21 cellular contexts compared by ENCODE assay signal in genomic region chr21:46545363-46545762, GRCh38. TPM values are rescaled to one million over a fixed set of nuclear protein-coding genes. Genes with fewer than 3 reads are reported as not detected.
DNase-seq lines count a peak whose midpoint lies in the region; ATAC-seq and TF ChIP-seq lines count a peak whose summit lies in the region.
"Had no signal": no experiment of that assay in that cellular context is flagged by ENCODE, and none has a peak within 500 bp of the region (broad histone marks: within the 10 kb centered on the region; RNA-seq: fewer than 3 reads in every experiment).

No MANE protein-coding gene starts in this region.

- H3K4me3 Mint-ChIP-seq in activated CD4-positive, alpha-beta T cell treated with anti-CD3 and anti-CD28 coated beads for 36 hours = no peak overlapping the region
- H3K4me3 Mint-ChIP-seq in endothelial cell (ENCODE audit: unreplicated experiment) = peak overlapping the region; percentile 14
- H3K4me3 Mint-ChIP-seq in glutamatergic neuron (ENCODE audit: unreplicated experiment) = no peak overlapping the region

- no peaks in the 10 kb centered on the region for H3K9me3 Mint-ChIP-seq in activated CD4-positive, alpha-beta T cell treated with anti-CD3 and anti-CD28 coated beads for 36 hours (ENCODE audit: low read depth)
- no peaks in the 10 kb centered on the region for H3K9me3 Mint-ChIP-seq in endothelial cell (ENCODE audit: unreplicated experiment)
- peaks cover 1% of the 10 kb centered on the region for H3K9me3 Mint-ChIP-seq in glutamatergic neuron (ENCODE audit: unreplicated experiment)

- CTCF ChIA-PET in activated CD4-positive, alpha-beta T cell treated with anti-CD3 and anti-CD28 coated beads for 36 hours (lab: Charles Lee) = no interaction called here
- CTCF ChIA-PET in HEK293 (lab: Yijun Ruan, JAX) = no interaction called here

- no peak overlapping the region for H3K27ac ChIP-seq in HEK293 (ENCODE audit: extremely low read depth, low read depth, low read length)
- H3K27ac ChIP-seq: parathyroid adenoma had no signal

- H3K4me1 ChIP-seq in HEK293 (ENCODE audit: control insufficient read depth, insufficient read depth, low read length) = no peaks in the 10 kb centered on the region
- H3K4me1 ChIP-seq: HAP-1, parathyroid adenoma had no signal

- no peaks in the 10 kb centered on the region for H3K9me3 ChIP-seq in HEK293 (ENCODE audit: control insufficient read depth, insufficient read depth, low read depth, low read length)
- H3K9me3 ChIP-seq: HAP-1 had no signal

- DNase-seq in activated CD4-positive, alpha-beta T cell treated with anti-CD3 and anti-CD28 coated beads for 36 hours = no peak
- DNase-seq in activated CD4-positive, alpha-beta T cell treated with anti-CD3 and anti-CD28 coated beads for 48 hours = no peak
- DNase-seq in endothelial cell (ENCODE audit: low spot score) (no peak), sciatic nerve (ENCODE audit: low spot score) (peak; percentile 32), OCI-M1 (lab: John Stamatoyannopoulos, UW) (no peak), glutamatergic neuron (no peak), CD1c-positive myeloid dendritic cell (ENCODE audit: extremely low spot score) (no peak)
- DNase-seq: activated CD4-positive, CD25-positive, alpha-beta regulatory T cell treated with anti-CD3 and anti-CD28 coated beads, Interleukin-2, amount 50 U/mL, for 72 hours; activated naive CD4-positive, alpha-beta T cell treated with anti-CD3 and anti-CD28 coated beads, Interleukin-2, amount 50 U/mL, for 16 hours; hippocampal formation; kidney glomerular epithelial cell; NCI-H1436 treated with DMSO at 0.1 percent for 48 hours; NCI-H69; trophoblast cell had no signal

- TF ChIP-seq CTCF in HEK293 (tag by site-specific recombination; IDR thresholded peaks at IDR 0.05) (no peak), endothelial cell (IDR thresholded peaks at IDR 0.05; ENCODE audit: unreplicated experiment) (no peak), glutamatergic neuron (IDR thresholded peaks at IDR 0.05; ENCODE audit: partially characterized antibody, unreplicated experiment) (no peak)

- H3K4me1 Mint-ChIP-seq in activated CD4-positive, alpha-beta T cell treated with anti-CD3 and anti-CD28 coated beads for 36 hours = peaks cover 44% of the 10 kb centered on the region
- peaks cover 5% of the 10 kb centered on the region for H3K4me1 Mint-ChIP-seq in endothelial cell (ENCODE audit: unreplicated experiment)
- H3K4me1 Mint-ChIP-seq in glutamatergic neuron (ENCODE audit: low read depth, unreplicated experiment) = peaks cover 4% of the 10 kb centered on the region

- peaks cover 12 to 79% of the 10 kb centered on the region in 2 experiments for H3K36me3 ChIP-seq in HEK293 (ENCODE audit: control insufficient read depth in 2 of 2, insufficient read depth in 1 of 2, low read length in 2 of 2)

- H3K27ac Mint-ChIP-seq in activated CD4-positive, alpha-beta T cell treated with anti-CD3 and anti-CD28 coated beads for 36 hours = peak overlapping the region; percentile 81
- H3K27ac Mint-ChIP-seq in endothelial cell (ENCODE audit: unreplicated experiment) (no peak overlapping the region), glutamatergic neuron (ENCODE audit: unreplicated experiment) (no peak overlapping the region)

- POLR2A ChIA-PET in activated CD4-positive, alpha-beta T cell treated with anti-CD3 and anti-CD28 coated beads for 36 hours (lab: Charles Lee) = no interaction called here
- POLR2A ChIA-PET in HEK293 (lab: Yijun Ruan, JAX) = no interaction called here

- ATAC-seq in activated CD4-positive, alpha-beta T cell treated with anti-CD3 and anti-CD28 coated beads for 36 hours = no peak
- no peak for ATAC-seq in sciatic nerve

- H3K36me3 Mint-ChIP-seq in activated CD4-positive, alpha-beta T cell treated with anti-CD3 and anti-CD28 coated beads for 36 hours (ENCODE audit: low read depth) = peaks cover 45% of the 10 kb centered on the region
- peaks cover 68% of the 10 kb centered on the region for H3K36me3 Mint-ChIP-seq in endothelial cell (ENCODE audit: low read depth, unreplicated experiment)
- H3K36me3 Mint-ChIP-seq in glutamatergic neuron (ENCODE audit: unreplicated experiment) = peaks cover 6% of the 10 kb centered on the region

- no peaks in the 10 kb centered on the region for H3K27me3 Mint-ChIP-seq in activated CD4-positive, alpha-beta T cell treated with anti-CD3 and anti-CD28 coated beads for 36 hours
- peaks cover 6% of the 10 kb centered on the region for H3K27me3 Mint-ChIP-seq in endothelial cell (ENCODE audit: unreplicated experiment)
- no peaks in the 10 kb centered on the region for H3K27me3 Mint-ChIP-seq in glutamatergic neuron (ENCODE audit: unreplicated experiment)

- no peak overlapping the region for H3K4me3 ChIP-seq in HEK293 (ENCODE audit: low read depth, low read length)
- H3K4me3 ChIP-seq: HAP-1 had no signal

- intact Hi-C loops in activated CD4-positive, alpha-beta T cell treated with anti-CD3 and anti-CD28 coated beads for 36 hours (cut with DNase I, micrococcal nuclease) = no loop called here
- intact Hi-C loops in sciatic nerve (cut with DNase I) = no loop called here

TF ChIP-seq in HEK293, 187 proteins besides CTCF, POLR2A, EP300 and RAD21 (continues in another document):
- TF ChIP-seq ZNF514 (tag by site-specific recombination; IDR thresholded peaks at IDR 0.05) (no peak), ZNF132 (tag by site-specific recombination; IDR thresholded peaks at IDR 0.05; ENCODE audit: borderline replicate concordance) (no peak), ZFHX2 (tag by site-specific recombination; conservative IDR thresholded peaks at IDR 0.05) (peak; percentile 52; the same call in 1 of the 2 replicates), ZNF701 (tag by site-specific recombination; IDR thresholded peaks at IDR 0.05) (no peak), ZNF837 (tag by site-specific recombination; IDR thresholded peaks at IDR 0.05) (no peak), ELK4 (IDR thresholded peaks at IDR 0.05; ENCODE audit: borderline replicate concordance, low read depth, low read length) (no peak), ZSCAN18 (tag by site-specific recombination; IDR thresholded peaks at IDR 0.05) (no peak), KLF17 (tag by site-specific recombination; IDR thresholded peaks at IDR 0.05) (no peak), ZNF704 (tag by site-specific recombination; IDR thresholded peaks at IDR 0.05) (no peak), ZNF366 (tag by site-specific recombination; conservative IDR thresholded peaks at IDR 0.05) (no peak), ZNF311 (tag by site-specific recombination; IDR thresholded peaks at IDR 0.05; ENCODE audit: borderline replicate concordance) (no peak), EGR2 (tag by site-specific recombination; IDR thresholded peaks at IDR 0.05; ENCODE audit: low read depth) (peak; percentile 63), TCF7L2 (IDR thresholded peaks at IDR 0.05; ENCODE audit: borderline replicate concordance, low read depth, low read length) (no peak), WT1 (tag by site-specific recombination; IDR thresholded peaks at IDR 0.05) (no peak), HOXA7 (CRISPR knock-in tag; IDR thresholded peaks at IDR 0.05; ENCODE audit: borderline replicate concordance) (no peak), MYNN (tag by site-specific recombination; IDR thresholded peaks at IDR 0.05; ENCODE audit: borderline replicate concordance) (no peak)

RNA-seq across cellular contexts. Expression of gene S100B, which starts 59.5 kb away (rescaled TPM):
- total RNA-seq in activated CD4-positive, alpha-beta T cell treated with anti-CD3 and anti-CD28 coated beads for 36 hours = not detected
- 0.54 TPM for total RNA-seq in endothelial cell (ENCODE audit: unreplicated experiment)
- 1,180 TPM for total RNA-seq in sciatic nerve
- not detected for total RNA-seq in glutamatergic neuron (ENCODE audit: unreplicated experiment)
- total RNA-seq: A172; chondrocyte; M059J; T-helper 2 cell treated with Interferon-gamma antibody and Interleukin-4, amounts not matched to agents 100 ng/mL and 5 ng/mL, for 36 hours had no signal

Comparison
In these comparisons a context has a peak if more than half of its experiments do, and no peak if none do; other contexts are left out.
1. RNA of gene S100B, which starts 59.5 kb away (total RNA-seq): 1,180 TPM in sciatic nerve (single experiment); 0.54 TPM in endothelial cell (single experiment), not detected in glutamatergic neuron (single experiment) and not detected in activated CD4-positive, alpha-beta T cell treated with anti-CD3 and anti-CD28 coated beads for 36 hours; every median in the first group is over 100 times any median in the second.